In the genomic region with DNA sequence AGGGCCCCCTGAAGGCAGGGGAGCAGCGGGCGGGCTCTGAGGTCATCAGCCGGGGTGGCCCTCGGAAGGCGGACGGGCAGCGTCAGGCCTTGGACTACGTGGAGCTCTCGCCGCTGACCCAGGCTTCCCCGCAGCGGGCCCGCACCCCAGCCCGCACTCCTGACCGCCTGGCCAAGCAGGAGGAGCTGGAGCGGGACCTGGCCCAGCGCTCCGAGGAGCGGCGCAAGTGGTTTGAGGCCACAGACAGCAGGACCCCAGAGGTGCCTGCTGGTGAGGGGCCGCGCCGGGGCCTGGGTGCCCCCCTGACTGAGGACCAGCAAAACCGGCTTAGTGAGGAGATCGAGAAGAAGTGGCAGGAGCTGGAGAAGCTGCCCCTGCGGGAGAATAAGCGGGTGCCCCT, we compare ENCODE assay signal across 33 cellular contexts.
"Had no signal": no experiment of that assay in that cellular context is flagged by ENCODE, and none has a peak within 500 bp of the region (broad histone marks: within the 10 kb centered on the region; RNA-seq: fewer than 3 reads in every experiment).

No MANE protein-coding gene starts in this region.

- H3K27ac Mint-ChIP-seq: activated B cell treated with CpG ODN at 0.5 μM for 24 hours; activated CD4-positive, alpha-beta memory T cell treated with anti-CD3 and anti-CD28 coated beads for 36 hours; activated naive CD4-positive, alpha-beta T cell treated with anti-CD3 and anti-CD28 coated beads for 36 hours; activated T-helper 1 cell treated with anti-CD3 and anti-CD28 coated beads, Interleukin-12 subunit alpha, Interleukin-12 subunit beta, Interleukin-2, Interleukin-4 antibody, amounts not matched to agents 30 ng/mL and 10 ng/mL and 1 ng/mL, durations not matched to agents 14 hours and 24 hours and 36 hours had no signal

- H3K36me3 Mint-ChIP-seq: activated naive CD4-positive, alpha-beta T cell treated with anti-CD3 and anti-CD28 coated beads, Interleukin-2, amount 50 U/mL, for 72 hours had no signal

- H3K27me3 Mint-ChIP-seq: activated B cell treated with CpG ODN at 0.5 μM for 24 hours; activated CD4-positive, alpha-beta memory T cell treated with anti-CD3 and anti-CD28 coated beads for 36 hours had no signal

- ATAC-seq: activated naive CD4-positive, alpha-beta T cell treated with anti-CD3 and anti-CD28 coated beads, Interleukin-2, amount 50 U/mL, for 72 hours; activated T-cell treated with anti-CD3 and anti-CD28 coated beads, Interleukin-2, amount 50 U/mL, for 4 hours; body of pancreas; PC-3 had no signal

- H3K4me1 Mint-ChIP-seq: activated B cell treated with CpG ODN at 0.5 μM for 24 hours had no signal

- DNase-seq: activated B cell treated with CpG ODN at 0.5 μM for 24 hours; activated CD4-positive, alpha-beta memory T cell treated with anti-CD3 and anti-CD28 coated beads for 36 hours; activated CD4-positive, alpha-beta T cell treated with anti-CD3 and anti-CD28 coated beads for 4 hours; activated CD4-positive, alpha-beta T cell treated with anti-CD3 and anti-CD28 coated beads, Interleukin-2, amount 50 U/mL, for 1 hour; activated CD4-positive, CD25-positive, alpha-beta regulatory T cell treated with anti-CD3 and anti-CD28 coated beads, Interleukin-2, amount 50 U/mL, for 72 hours; activated CD8-positive, alpha-beta memory T cell treated with anti-CD3 and anti-CD28 coated beads, Interleukin-2, amount 50 U/mL, for 4 hours; activated gamma-delta T cell treated with Interleukin-2 at 50 U/mL for 16 hours; activated naive CD4-positive, alpha-beta T cell treated with anti-CD3 and anti-CD28 coated beads for 36 hours; activated T-cell treated with anti-CD3 and anti-CD28 coated beads for 4 hours; activated T-cell treated with anti-CD3 and anti-CD28 coated beads, Interleukin-2, amount 50 U/mL, for 4 hours; adrenal gland; body of pancreas; KG1; NCI-H1092 treated with DMSO at 0.1 percent for 48 hours; NCI-H1417; NCI-H146; NCI-H187; NCI-H2029 treated with DMSO at 0.1 percent for 48 hours; NCI-H2171 treated with DMSO at 0.1 percent for 48 hours; NCI-H226; NCI-H524 treated with DMSO at 0.1 percent for 48 hours; PC-3; Peyer's patch; Right ventricle myocardium superior; RPMI8226; SW 1271; T-helper 1 cell; T-helper 2 cell; T-helper 9 cell had no signal

- H3K27me3 ChIP-seq: adrenal gland, body of pancreas, breast epithelium, Peyer's patch had no signal

- H3K27ac ChIP-seq: body of pancreas, breast epithelium, Peyer's patch, VCaP had no signal

- H3K9me3 ChIP-seq: adrenal gland, body of pancreas, breast epithelium, Peyer's patch had no signal

- H3K9me3 Mint-ChIP-seq: activated B cell treated with CpG ODN at 0.5 μM for 24 hours; activated CD4-positive, alpha-beta memory T cell treated with anti-CD3 and anti-CD28 coated beads for 36 hours; activated naive CD4-positive, alpha-beta T cell treated with anti-CD3 and anti-CD28 coated beads for 36 hours; activated naive CD4-positive, alpha-beta T cell treated with anti-CD3 and anti-CD28 coated beads, Interleukin-2, amount 50 U/mL, for 72 hours; activated T-cell treated with anti-CD3 and anti-CD28 coated beads, Interleukin-2, amount 50 U/mL, for 4 hours; activated T-helper 1 cell treated with anti-CD3 and anti-CD28 coated beads, Interleukin-12 subunit alpha, Interleukin-12 subunit beta, Interleukin-2, Interleukin-4 antibody, amounts not matched to agents 30 ng/mL and 10 ng/mL and 1 ng/mL, durations not matched to agents 14 hours and 24 hours and 36 hours had no signal

- H3K4me3 ChIP-seq: adrenal gland, body of pancreas, breast epithelium, Peyer's patch had no signal

- H3K4me3 Mint-ChIP-seq: activated B cell treated with CpG ODN at 0.5 μM for 24 hours; activated CD4-positive, alpha-beta memory T cell treated with anti-CD3 and anti-CD28 coated beads for 36 hours; activated naive CD4-positive, alpha-beta T cell treated with anti-CD3 and anti-CD28 coated beads for 36 hours; activated T-cell treated with anti-CD3 and anti-CD28 coated beads, Interleukin-2, amount 50 U/mL, for 4 hours; activated T-helper 1 cell treated with anti-CD3 and anti-CD28 coated beads, Interleukin-12 subunit alpha, Interleukin-12 subunit beta, Interleukin-2, Interleukin-4 antibody, amounts not matched to agents 30 ng/mL and 10 ng/mL and 1 ng/mL, durations not matched to agents 14 hours and 24 hours and 36 hours had no signal
